In the genomic region with DNA sequence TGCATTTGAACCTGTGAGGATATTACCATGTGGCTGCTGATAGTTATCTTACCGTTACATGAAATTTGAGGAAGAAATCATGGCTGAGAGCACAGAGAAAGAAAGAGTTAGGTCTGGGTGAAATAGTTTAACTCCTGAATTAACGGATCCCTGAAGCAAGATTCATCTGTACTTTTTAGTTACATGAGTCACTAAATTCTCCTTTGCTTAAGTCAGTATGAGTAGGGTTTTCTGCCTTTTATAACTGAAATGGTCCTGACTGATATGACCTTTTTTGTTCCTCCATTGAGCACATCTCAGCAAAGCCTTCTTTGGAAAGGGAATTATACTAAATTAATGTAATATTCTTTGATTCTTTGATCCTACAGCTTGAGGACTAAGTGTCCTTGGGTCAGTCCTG, we compare ENCODE assay signal across 24 cellular contexts.
DNase-seq lines count a peak whose midpoint lies in the region; ATAC-seq and TF ChIP-seq lines count a peak whose summit lies in the region.
"Had no signal": no experiment of that assay in that cellular context is flagged by ENCODE, and none has a peak within 500 bp of the region (broad histone marks: within the 10 kb centered on the region; RNA-seq: fewer than 3 reads in every experiment).

No MANE protein-coding gene starts in this region.

- H2AFZ ChIP-seq in IMR-90 (replicated peaks; ENCODE audit: low read length, poor library complexity): no peak overlapping the region
- H2AFZ ChIP-seq: GM23338 had no signal

- TF ChIP-seq CTCF in IMR-90 (conservative IDR thresholded peaks at IDR 0.05; ENCODE audit: low read depth, low read length): no peak
- no peak for TF ChIP-seq CTCF in kidney epithelial cell (IDR thresholded peaks at IDR 0.05; ENCODE audit: insufficient read depth, low read length, poor library complexity, severe bottlenecking)
- no peak for TF ChIP-seq CTCF in nephron progenitor cell (IDR thresholded peaks at IDR 0.05)

- peaks cover 36% of the 10 kb centered on the region for H3K9me3 Mint-ChIP-seq in nephron progenitor cell

- H3K4me2 ChIP-seq in IMR-90 (ENCODE audit: low read depth, low read length): peak overlapping the region; percentile 16; the same call in 1 of the 2 replicates
- H3K4me2 ChIP-seq: GM23338 had no signal

- CTCF ChIA-PET in IMR-90 (lab: Yijun Ruan, JAX): no interaction called here

- peaks cover 3% of the 10 kb centered on the region for H3K4me1 ChIP-seq in IMR-90 (ENCODE audit: control insufficient read depth, insufficient read depth, low read length)
- H3K4me1 ChIP-seq: BE2C had no signal

- H3K23ac ChIP-seq in IMR-90 (ENCODE audit: low read depth, low read length): no peak overlapping the region

- peak overlapping the region; percentile 71 for H2BK5ac ChIP-seq in IMR-90 (ENCODE audit: low read depth, low read length, poor library complexity, severe bottlenecking)

- H4K8ac ChIP-seq in IMR-90 (ENCODE audit: low read depth in 2 of 2, low read length in 2 of 2): 0 out of 4 replicates have a peak overlapping the region, but pooled peaks of 1 of the 2 experiments have one; percentile 32

- peaks cover 2% of the 10 kb centered on the region; the same call in 1 of the 2 replicates for H3K9me3 ChIP-seq in IMR-90 (ENCODE audit: control insufficient read depth, insufficient read depth, low read length)
- H3K9me3 ChIP-seq: BE2C had no signal

- H4K91ac ChIP-seq in IMR-90 (ENCODE audit: insufficient read depth, low read depth, low read length): no peak overlapping the region

- peak; percentile 74 for ATAC-seq in IMR-90 (ENCODE audit: low read depth)
- ATAC-seq in HG02678 (IDR thresholded peaks at IDR 0.05; ENCODE audit: unreplicated experiment): no peak
- ATAC-seq in HG03442 (IDR thresholded peaks at IDR 0.05; ENCODE audit: unreplicated experiment): no peak
- no peak for ATAC-seq in HG03342 (IDR thresholded peaks at IDR 0.05; ENCODE audit: unreplicated experiment)
- ATAC-seq: GM12878, GM23338, HCT116, Panc1, Right ventricle myocardium inferior had no signal

- no CpG with 5 or more reads among the region's 2 CpGs for WGBS in IMR-90 (ENCODE audit: extremely low coverage in 2 of 2, insufficient read length in 1 of 2), 2 experiments

- H2BK120ac ChIP-seq in IMR-90 (ENCODE audit: low read depth, low read length): peak overlapping the region; percentile 69; the same call in 1 of the 2 replicates

- H4K5ac ChIP-seq in IMR-90 (ENCODE audit: low read depth, low read length): no peak overlapping the region

- DNase-seq in AG20443 (ENCODE audit: low spot score): peak; percentile 24
- DNase-seq in IMR-90: peak; percentile 59
- peak; percentile 29 for DNase-seq in amniotic epithelial cell (ENCODE audit: low read depth)
- DNase-seq in kidney epithelial cell (ENCODE audit: low read depth): peak; percentile 14
- no peak for DNase-seq in nephron progenitor cell
- DNase-seq: BE2C, DMS53, EL, KG1, MV-4-11, NCI-H1105 treated with DMSO at 0.1 percent for 48 hours, NCI-H2029 treated with DMSO at 0.1 percent for 48 hours, NCI-H345, NCI-H524 treated with DMSO at 0.1 percent for 48 hours, NCI-H82 had no signal

- H3K27ac ChIP-seq in IMR-90 (ENCODE audit: insufficient read depth, low read length): no peak overlapping the region

- no peak overlapping the region for H3K4me3 ChIP-seq in IMR-90 (ENCODE audit: insufficient read depth, low read depth, low read length)
- H3K4me3 ChIP-seq in kidney epithelial cell (ENCODE audit: low read depth, low read length): no peak overlapping the region
- H3K4me3 ChIP-seq: GM12878, GM23338 had no signal

- no peak overlapping the region; the same call in 1 of the 2 replicates for H3K4ac ChIP-seq in IMR-90 (ENCODE audit: low read depth, low read length)

- H3K27me3 Mint-ChIP-seq in nephron progenitor cell (ENCODE audit: low read depth, poor library complexity): no peaks in the 10 kb centered on the region

- no peak overlapping the region for H2AK9ac ChIP-seq in IMR-90 (replicated peaks; ENCODE audit: low read depth, low read length, poor library complexity)

- H3K36me3 Mint-ChIP-seq in nephron progenitor cell (ENCODE audit: low read depth): peaks cover 14% of the 10 kb centered on the region

- H3K14ac ChIP-seq in IMR-90 (replicated peaks; ENCODE audit: low read depth, low read length): 0 out of 2 replicates have a peak overlapping the region, but pooled peaks have one; percentile 35

- H3K36me3 ChIP-seq in IMR-90 (ENCODE audit: control insufficient read depth, insufficient read depth, low read length) (no peaks in the 10 kb centered on the region), kidney epithelial cell (ENCODE audit: control insufficient read depth, insufficient read depth, low read length) (no peaks in the 10 kb centered on the region)
- H3K36me3 ChIP-seq: BE2C had no signal

- H3K18ac ChIP-seq in IMR-90 (ENCODE audit: low read depth, low read length): peak overlapping the region; percentile 6; the same call in 1 of the 2 replicates

- no peak overlapping the region for H3K9ac ChIP-seq in IMR-90 (ENCODE audit: low read depth, low read length)

- no peaks in the 10 kb centered on the region for H3K4me1 Mint-ChIP-seq in nephron progenitor cell
- H3K4me1 Mint-ChIP-seq: GM23338 had no signal

- H2AK5ac ChIP-seq in IMR-90 (ENCODE audit: low read depth, low read length): no peak overlapping the region

- no peak for TF ChIP-seq RAD21 in IMR-90 (IDR thresholded peaks at IDR 0.05; ENCODE audit: low read length)

- POLR2A ChIA-PET in IMR-90 (lab: Charles Lee; ENCODE audit: unreplicated experiment): no interaction called here

- H3K27me3 ChIP-seq in IMR-90 (ENCODE audit: control insufficient read depth, insufficient read depth, low read length) (no peaks in the 10 kb centered on the region), kidney epithelial cell (ENCODE audit: control insufficient read depth, insufficient read depth, low read length) (no peaks in the 10 kb centered on the region)
- H3K27me3 ChIP-seq: BE2C had no signal

- no peak for TF ChIP-seq POLR2A in IMR-90 (IDR thresholded peaks at IDR 0.05; ENCODE audit: low read depth, low read length)

- H2BK15ac ChIP-seq in IMR-90 (ENCODE audit: low read depth, low read length): no peak overlapping the region

- in situ Hi-C loops in IMR-90 (cut with MboI; ENCODE audit: low sequenced_read_pairs): no loop called here

- H3K27ac Mint-ChIP-seq in nephron progenitor cell: no peak overlapping the region
- H3K27ac Mint-ChIP-seq: GM23338; T-helper 1 cell treated with Interleukin-12 subunit alpha and Interleukin-12 subunit beta and Interleukin-4 antibody, amounts not matched to agents 30 μg/mL and 1 μg/mL, for 36 hours had no signal

- no peaks in the 10 kb centered on the region for H4K20me1 ChIP-seq in IMR-90 (ENCODE audit: insufficient read depth, low read length)

- H3K79me1 ChIP-seq in IMR-90 (ENCODE audit: low read depth in 1 of 2, low read length in 2 of 2): no peaks in the 10 kb centered on the region

- no peak overlapping the region for H3K4me3 Mint-ChIP-seq in nephron progenitor cell
- H3K4me3 Mint-ChIP-seq: GM23338; T-helper 1 cell treated with Interleukin-12 subunit alpha and Interleukin-12 subunit beta and Interleukin-4 antibody, amounts not matched to agents 30 μg/mL and 1 μg/mL, for 36 hours had no signal

- intact Hi-C loops in IMR-90 (cut with micrococcal nuclease): no loop called here

- H3K9me1 ChIP-seq in IMR-90 (ENCODE audit: insufficient read depth, low read length): peaks cover 3% of the 10 kb centered on the region

- dilution Hi-C loops in IMR-90 (cut with HindIII; ENCODE audit: low sequenced_read_pairs, unreplicated experiment): no loop called here

- no peak overlapping the region for H3K56ac ChIP-seq in IMR-90 (ENCODE audit: extremely low read depth, insufficient read depth, low read length)

- H2BK20ac ChIP-seq in IMR-90 (ENCODE audit: low read depth, low read length): peak overlapping the region; percentile 58

- BruUV-seq in IMR-90 (replicated peaks; lab: Mats Ljungman, UMichigan): no TSS peak

TF ChIP-seq in IMR-90, 13 proteins besides CTCF, POLR2A, EP300 and RAD21:
- TF ChIP-seq MXI1 (IDR thresholded peaks at IDR 0.05; ENCODE audit: borderline replicate concordance, low read depth, low read length) (no peak), MAFK (IDR thresholded peaks at IDR 0.05; ENCODE audit: low read depth, low read length) (no peak), CEBPB (IDR thresholded peaks at IDR 0.05; ENCODE audit: low read depth, low read length) (no peak), SMC3 (IDR thresholded peaks at IDR 0.05; ENCODE audit: low read depth, low read length) (no peak), RFX5 (IDR thresholded peaks at IDR 0.05; ENCODE audit: low read depth, low read length) (no peak), CHD1 (IDR thresholded peaks at IDR 0.05; ENCODE audit: low read depth, low read length) (no peak), NFE2L2 (IDR thresholded peaks at IDR 0.05; ENCODE audit: low read depth, low read length) (no peak), MAZ (IDR thresholded peaks at IDR 0.05; ENCODE audit: borderline replicate concordance, low read depth, low read length) (no peak), FOS (IDR thresholded peaks at IDR 0.05; ENCODE audit: low read depth, low read length) (no peak), BHLHE40 (IDR thresholded peaks at IDR 0.05; ENCODE audit: low read depth, low read length) (no peak), RCOR1 (IDR thresholded peaks at IDR 0.05; ENCODE audit: insufficient replicate concordance, low read length) (no peak)
- TF ChIP-seq, protein P1, sequence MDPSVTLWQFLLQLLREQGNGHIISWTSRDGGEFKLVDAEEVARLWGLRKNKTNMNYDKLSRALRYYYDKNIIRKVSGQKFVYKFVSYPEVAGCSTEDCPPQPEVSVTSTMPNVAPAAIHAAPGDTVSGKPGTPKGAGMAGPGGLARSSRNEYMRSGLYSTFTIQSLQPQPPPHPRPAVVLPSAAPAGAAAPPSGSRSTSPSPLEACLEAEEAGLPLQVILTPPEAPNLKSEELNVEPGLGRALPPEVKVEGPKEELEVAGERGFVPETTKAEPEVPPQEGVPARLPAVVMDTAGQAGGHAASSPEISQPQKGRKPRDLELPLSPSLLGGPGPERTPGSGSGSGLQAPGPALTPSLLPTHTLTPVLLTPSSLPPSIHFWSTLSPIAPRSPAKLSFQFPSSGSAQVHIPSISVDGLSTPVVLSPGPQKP (IDR thresholded peaks at IDR 0.05; ENCODE audit: borderline replicate concordance, low read depth, low read length): no peak
- TF ChIP-seq, protein P2, sequence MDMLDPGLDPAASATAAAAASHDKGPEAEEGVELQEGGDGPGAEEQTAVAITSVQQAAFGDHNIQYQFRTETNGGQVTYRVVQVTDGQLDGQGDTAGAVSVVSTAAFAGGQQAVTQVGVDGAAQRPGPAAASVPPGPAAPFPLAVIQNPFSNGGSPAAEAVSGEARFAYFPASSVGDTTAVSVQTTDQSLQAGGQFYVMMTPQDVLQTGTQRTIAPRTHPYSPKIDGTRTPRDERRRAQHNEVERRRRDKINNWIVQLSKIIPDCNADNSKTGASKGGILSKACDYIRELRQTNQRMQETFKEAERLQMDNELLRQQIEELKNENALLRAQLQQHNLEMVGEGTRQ (IDR thresholded peaks at IDR 0.05; ENCODE audit: low read depth, low read length): no peak
